In genomic region chr16:19066988-19067348, GRCh38 we compare ENCODE assay signal across 8 cellular contexts. TPM values are rescaled to one million over a fixed set of nuclear protein-coding genes. Genes with fewer than 3 reads are reported as not detected.
DNase-seq lines count a peak whose midpoint lies in the region; ATAC-seq and TF ChIP-seq lines count a peak whose summit lies in the region.

No MANE protein-coding gene starts in this region.

- H3K9me3 ChIP-seq in mesenchymal stem cell (ENCODE audit: control insufficient read depth, low read length) (no peaks in the 10 kb centered on the region), tibial artery (no peaks in the 10 kb centered on the region)

- H3K4ac ChIP-seq in mesenchymal stem cell (ENCODE audit: low read depth in 1 of 2, low read length in 2 of 2): no peak overlapping the region

- H3K9ac ChIP-seq in mesenchymal stem cell (ENCODE audit: low read length): peak overlapping the region; percentile 99

- H3K27me3 ChIP-seq in mesenchymal stem cell (ENCODE audit: control insufficient read depth in 1 of 2, insufficient read depth in 1 of 2, low read length in 2 of 2): no peaks in the 10 kb centered on the region
- no peaks in the 10 kb centered on the region for H3K27me3 ChIP-seq in tibial artery

- in situ Hi-C loops in astrocyte of the cerebellum (cut with HindIII; ENCODE audit: low sequenced_read_pairs): no loop called here

- no peak for ATAC-seq in activated T-cell treated with anti-CD3 and anti-CD28 coated beads, Interleukin-2, amount 50 U/mL, for 4 hours
- ATAC-seq in GM21786 (IDR thresholded peaks at IDR 0.05; ENCODE audit: unreplicated experiment): no peak

- no peak overlapping the region for H3K14ac ChIP-seq in mesenchymal stem cell (ENCODE audit: low read length in 2 of 2)

- no peak overlapping the region for H3K23ac ChIP-seq in mesenchymal stem cell (ENCODE audit: low read length in 2 of 2)

- H3K9me3 Mint-ChIP-seq in activated T-cell treated with anti-CD3 and anti-CD28 coated beads, Interleukin-2, amount 50 U/mL, for 4 hours: no peaks in the 10 kb centered on the region

- TF ChIP-seq CTCF in astrocyte of the cerebellum (IDR thresholded peaks at IDR 0.05; ENCODE audit: low read depth, low read length, missing control alignments): no peak
- TF ChIP-seq CTCF in tibial artery (IDR thresholded peaks at IDR 0.05): no peak

- peaks cover 4% of the 10 kb centered on the region for H3K36me3 Mint-ChIP-seq in activated T-cell treated with anti-CD3 and anti-CD28 coated beads, Interleukin-2, amount 50 U/mL, for 4 hours (ENCODE audit: insufficient read depth)

- intact Hi-C loops in tibial artery (cut with DNase I; ENCODE audit: low total_unique reads): loop anchor here (10.0 kb wide), 1 partner anchor 82 kb away; the partner anchor contains the start of gene TMC7

- H2BK15ac ChIP-seq in mesenchymal stem cell (ENCODE audit: low read depth, poor library complexity, severe bottlenecking): no peak overlapping the region

- no peak overlapping the region for H2AK5ac ChIP-seq in mesenchymal stem cell (ENCODE audit: low read length, severe bottlenecking)

- H3K18ac ChIP-seq in mesenchymal stem cell (ENCODE audit: low read depth in 1 of 2, low read length in 2 of 2): no peak overlapping the region

- H3K4me1 Mint-ChIP-seq in activated T-cell treated with anti-CD3 and anti-CD28 coated beads, Interleukin-2, amount 50 U/mL, for 4 hours (ENCODE audit: low read depth): peaks cover 15% of the 10 kb centered on the region

- no peaks in the 10 kb centered on the region for H3K27me3 Mint-ChIP-seq in activated T-cell treated with anti-CD3 and anti-CD28 coated beads, Interleukin-2, amount 50 U/mL, for 4 hours (ENCODE audit: low read depth)

- H2BK12ac ChIP-seq in mesenchymal stem cell (ENCODE audit: low read length in 2 of 2): no peak overlapping the region

- H3K4me3 Mint-ChIP-seq in activated T-cell treated with anti-CD3 and anti-CD28 coated beads, Interleukin-2, amount 50 U/mL, for 4 hours: peak overlapping the region; percentile 90

- no peak overlapping the region for H2AFZ ChIP-seq in mesenchymal stem cell (ENCODE audit: low read depth, low read length)

- H3K27ac ChIP-seq in mesenchymal stem cell (ENCODE audit: low read length, poor library complexity, severe bottlenecking): no peak overlapping the region
- H3K27ac ChIP-seq in tibial artery: peak overlapping the region; percentile 98 to 99

- H3K36me3 ChIP-seq in mesenchymal stem cell (ENCODE audit: control insufficient read depth in 1 of 2, insufficient read depth in 2 of 2, low read depth in 1 of 2, low read length in 2 of 2): peaks cover 3 to 5% of the 10 kb centered on the region in 2 experiments
- peaks cover 0 to 10% (median 2%) of the 10 kb centered on the region in 3 donors for H3K36me3 ChIP-seq in tibial artery

- no peak overlapping the region for H4K91ac ChIP-seq in mesenchymal stem cell (ENCODE audit: low read length)

- H3K4me1 ChIP-seq in mesenchymal stem cell (ENCODE audit: control insufficient read depth, insufficient read depth, low read depth, low read length) (peaks cover 4% of the 10 kb centered on the region), tibial artery (peaks cover 0 to 19% (median 13%) of the 10 kb centered on the region in 4 donors)

- DNase-seq in activated T-cell treated with anti-CD3 and anti-CD28 coated beads, Interleukin-2, amount 50 U/mL, for 4 hours: no peak
- DNase-seq in activated T-cell treated with anti-CD3 and anti-CD28 coated beads for 4 hours (no peak), astrocyte of the cerebellum (ENCODE audit: low read depth) (no peak), mesenchymal stem cell (no peak), tibial artery (no peak), SW480 (ENCODE audit: low spot score) (no peak), NCI-H524 treated with DMSO at 0.1 percent for 48 hours (lab: John Stamatoyannopoulos, UW) (no peak)

- H2BK120ac ChIP-seq in mesenchymal stem cell (ENCODE audit: low read depth, low read length): no peak overlapping the region

- H3K4me3 ChIP-seq in astrocyte of the cerebellum (ENCODE audit: low read depth, low read length): peak overlapping the region; percentile 71
- peak overlapping the region in 1 of 2 experiments; percentile 13 for H3K4me3 ChIP-seq in mesenchymal stem cell (ENCODE audit: insufficient read depth in 1 of 2, low read depth in 1 of 2, low read length in 2 of 2)
- H3K4me3 ChIP-seq in tibial artery: peak overlapping the region; percentile 80 to 81

- H3K4me2 ChIP-seq in mesenchymal stem cell (ENCODE audit: low read length, poor library complexity, severe bottlenecking): no peak overlapping the region

- 74% methylated on average over 6 of the region's 9 CpGs for WGBS in mesenchymal stem cell

- peak overlapping the region; percentile 81 for H4K8ac ChIP-seq in mesenchymal stem cell (ENCODE audit: low read length)

- no peak overlapping the region for H2BK5ac ChIP-seq in mesenchymal stem cell (ENCODE audit: low read depth, low read length, poor library complexity, severe bottlenecking)

- H3K79me1 ChIP-seq in mesenchymal stem cell (replicated peaks; ENCODE audit: low read length, poor library complexity, severe bottlenecking): peaks cover 6% of the 10 kb centered on the region

RNA-seq across cellular contexts. Expression of gene COQ7, which starts 0.4 kb away (rescaled TPM):
- total RNA-seq in activated T-cell treated with anti-CD3 and anti-CD28 coated beads, Interleukin-2, amount 50 U/mL, for 4 hours: 10 to 100 TPM; 18.3 to 21.8 (median 20.4) TPM
- polyA plus RNA-seq in mesenchymal stem cell (2013, experiment 1 of 2): 8.4 TPM
- 8.5 TPM for polyA plus RNA-seq in mesenchymal stem cell (2013, experiment 2 of 2)

RNA-seq across cellular contexts. Expression of gene ITPRIPL2, which starts 46.8 kb away (rescaled TPM):
- 10 to 100 TPM in 1 of 3 donors, 1 to 10 TPM in 2; 6.0 to 12.3 (median 7.8) TPM for total RNA-seq in activated T-cell treated with anti-CD3 and anti-CD28 coated beads, Interleukin-2, amount 50 U/mL, for 4 hours
- 33.8 TPM for polyA plus RNA-seq in mesenchymal stem cell (2013, experiment 1 of 2)
- 33.2 TPM for polyA plus RNA-seq in mesenchymal stem cell (2013, experiment 2 of 2)
